11 cellular contexts compared by ENCODE assay signal in the genomic region with DNA sequence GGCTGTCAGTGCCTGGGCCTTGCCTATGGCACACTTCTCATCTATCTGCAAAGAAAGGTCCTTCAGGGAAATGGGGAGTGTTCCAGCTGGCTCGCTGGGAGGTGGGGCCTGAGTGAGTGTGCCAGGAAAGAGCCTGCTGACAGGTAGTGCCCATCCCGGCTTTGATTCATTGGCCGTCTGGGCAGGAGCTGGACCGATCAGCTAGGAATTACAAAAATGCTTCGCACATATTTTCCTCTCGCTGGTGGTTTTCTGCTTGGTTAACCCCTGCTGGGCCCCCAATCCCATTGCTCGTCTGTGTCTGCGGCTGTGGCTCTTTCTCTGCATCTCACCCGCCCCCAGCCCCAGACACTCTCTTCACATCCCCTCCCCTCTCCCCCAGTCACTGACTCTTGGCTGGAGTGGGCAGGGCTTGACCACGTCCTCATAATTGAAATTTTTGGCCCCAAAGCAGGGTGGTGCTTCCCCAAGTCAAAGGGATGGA. TPM values are rescaled to one million over a fixed set of nuclear protein-coding genes. Genes with fewer than 3 reads are reported as not detected.
DNase-seq lines count a peak whose midpoint lies in the region; ATAC-seq, FAIRE-seq and TF ChIP-seq lines count a peak whose summit lies in the region.
"Had no signal": no experiment of that assay in that cellular context is flagged by ENCODE, and none has a peak within 500 bp of the region (broad histone marks: within the 10 kb centered on the region; RNA-seq: fewer than 3 reads in every experiment).

No MANE protein-coding gene starts in this region.

- H3K4me3 ChIP-seq in body of pancreas (no peak overlapping the region), HepG2 (replicated peaks in 1 of 3; ENCODE audit: insufficient read depth in 1 of 3, low read depth in 2 of 3, low read length in 3 of 3) (peak overlapping the region in 1 of 3 experiments; percentile 31; a peak in 1 of 6 replicates)

- TF ChIP-seq CTCF in body of pancreas (IDR thresholded peaks at IDR 0.05) (no peak), HepG2 (CRISPR knock-in tag; IDR thresholded peaks at IDR 0.05) (no peak)

- TF ChIP-seq POLR2A in body of pancreas (IDR thresholded peaks at IDR 0.05) (no peak), HepG2 (IDR thresholded peaks at IDR 0.05; ENCODE audit: insufficient read depth in 1 of 2, low read depth in 2 of 2, low read length in 2 of 2) (no peak)

- peak; percentile 75 for ATAC-seq in body of pancreas
- peak; percentile 17; the same call in 1 of the 3 replicates for ATAC-seq in HepG2
- ATAC-seq in GM21526 (IDR thresholded peaks at IDR 0.05; ENCODE audit: low FRiP score, unreplicated experiment) = no peak
- no peak for ATAC-seq in GM21576 (IDR thresholded peaks at IDR 0.05; ENCODE audit: unreplicated experiment)

- no peak overlapping the region for H2AFZ ChIP-seq in HepG2 (ENCODE audit: low read length)

- CTCF ChIA-PET in HepG2 (lab: Yijun Ruan, JAX; ENCODE audit: low intra/inter-chr PET ratio, low total read pairs) = no interaction called here

- TF ChIP-seq EP300 in HepG2 (IDR thresholded peaks at IDR 0.05; ENCODE audit: low read depth in 2 of 2, low read length in 2 of 2) (no peak), HepG2 (CRISPR knock-in tag; IDR thresholded peaks at IDR 0.05; ENCODE audit: borderline replicate concordance) (no peak)

- H3K36me3 ChIP-seq in body of pancreas (replicated peaks in 1 of 2; ENCODE audit: insufficient read depth in 1 of 2, low read depth in 2 of 2) (no peaks in the 10 kb centered on the region), HepG2 (replicated peaks in 1 of 2; ENCODE audit: control insufficient read depth in 1 of 2, insufficient read depth in 2 of 2, low read length in 2 of 2) (no peaks in the 10 kb centered on the region)

- H4K20me1 ChIP-seq in HepG2 (ENCODE audit: insufficient read depth, low read length) = no peaks in the 10 kb centered on the region

- H3K4me1 ChIP-seq in body of pancreas (peaks cover 20% of the 10 kb centered on the region), HepG2 (ENCODE audit: insufficient read depth, low read length) (peaks cover 40% of the 10 kb centered on the region)

- peak; percentile 62 for DNase-seq in AG08395 (ENCODE audit: low spot score)
- peak; percentile 83 for DNase-seq in HT1080 (ENCODE audit: low read depth)
- peak in 3 of 4 donors; percentile 42 to 71 (median 59) for DNase-seq in body of pancreas
- no peak for DNase-seq in HepG2 (ENCODE audit: low spot score)
- no peak for DNase-seq in mesenteric fat pad (ENCODE audit: low spot score)
- no peak for DNase-seq in amygdala (lab: John Stamatoyannopoulos, UW)
- DNase-seq: stimulated activated CD4-positive, alpha-beta T cell treated with anti-CD3 and anti-CD28 coated beads, Interleukin-15, amount 100 ng/mL, for 24 hours had no signal

- POLR2A ChIA-PET in HepG2 (lab: Yijun Ruan, JAX) = no interaction called here

- no peaks in the 10 kb centered on the region for H3K79me2 ChIP-seq in HepG2 (ENCODE audit: insufficient read depth, low read length)

- H3K4me2 ChIP-seq in HepG2 (ENCODE audit: low read depth, low read length) = peak overlapping the region; percentile 43
- H3K4me2 ChIP-seq: KMS-11 had no signal

- no peaks in the 10 kb centered on the region for H3K9me3 ChIP-seq in body of pancreas
- H3K9me3 ChIP-seq in HepG2 (ENCODE audit: low read length) = no peaks in the 10 kb centered on the region

- intact Hi-C loops in body of pancreas (cut with DNase I) = no loop called here
- intact Hi-C loops in HepG2 (cut with micrococcal nuclease; ENCODE audit: unreplicated experiment) = no loop called here

- H3K27ac ChIP-seq in body of pancreas (peak overlapping the region in 2 of 4 donors; percentile 61 to 63), HepG2 (ENCODE audit: extremely low read length, insufficient read depth, low read length) (no peak overlapping the region)
- H3K27ac ChIP-seq: KMS-11 had no signal

- in situ Hi-C loops in HepG2 (cut with HindIII; ENCODE audit: extremely low pct_ligation_motif_present, low pct_unique_long_range_greater_than_20kb) = no loop called here

- no peak overlapping the region for H3K9ac ChIP-seq in HepG2 (ENCODE audit: insufficient read depth, low read depth, low read length)
- H3K9ac ChIP-seq: KMS-11 had no signal

- WGBS in body of pancreas, 2 donors = 62 to 70% methylated on average over 10 of the region's 10 CpGs
- 3% methylated on average over 5 of the region's 10 CpGs for WGBS in HepG2 (ENCODE audit: low lambda C conversion rate)

- FAIRE-seq in HepG2 (lab: Jason Lieb, UNC) = no peak
- FAIRE-seq: islet of Langerhans had no signal

- BruUV-seq in HepG2 (replicated peaks; lab: Mats Ljungman, UMichigan) = no TSS peak

- H3K27me3 ChIP-seq in body of pancreas (no peaks in the 10 kb centered on the region), HepG2 (ENCODE audit: control insufficient read depth in 1 of 2, insufficient read depth in 2 of 2, low read length in 2 of 2) (peaks cover 6 to 51% of the 10 kb centered on the region in 2 experiments; a peak in 4 of 5 replicates)

- TF ChIP-seq RAD21 in HepG2 (CRISPR knock-in tag; IDR thresholded peaks at IDR 0.05) = no peak

RNA-seq across cellular contexts. Expression of gene LIF, which starts 10.8 kb away (rescaled TPM):
- 7.7 and 8.8 TPM in 2 replicates for total RNA-seq in HT1080 (2014; rRNA removed; shearing (Covaris generic))
- 22.5 and 23.6 TPM in 2 replicates for polyA plus RNA-seq in HT1080 (2015; cell fraction: cytosol; rRNA removed)
- 90.4 and 101 TPM in 2 replicates for polyA plus RNA-seq in HT1080 (2015; cell fraction: nucleus; rRNA removed)
- 1 to 10 TPM in 1 of 2 donors, under 1 TPM in 1; 0.52 to 1.3 TPM for total RNA-seq in body of pancreas
- 1.5 and 3.6 TPM in 2 replicates for total RNA-seq in HepG2 (2016; rRNA removed; fragmentation: Illumina TruSeq; extraction: Trizol)
- 0.53 and 1.6 TPM in 2 replicates for total RNA-seq in HepG2 (2016; cell fraction: cytosol; rRNA removed; fragmentation: Illumina TruSeq; extraction: Trizol; ENCODE audit: low read depth)
- total RNA-seq in HepG2 (2016; cell fraction: insoluble cytoplasmic fraction; rRNA removed; fragmentation: Illumina TruSeq; extraction: Trizol) = 1.7 and 3.2 TPM in 2 replicates
- total RNA-seq in HepG2 (2016; cell fraction: membrane; rRNA removed; fragmentation: Illumina TruSeq; extraction: Trizol) = 2.6 TPM in 2 replicates
- 5.2 and 5.5 TPM in 2 replicates for total RNA-seq in HepG2 (2016; cell fraction: nucleus; rRNA removed; fragmentation: Illumina TruSeq; extraction: Trizol)
- polyA plus RNA-seq in HepG2 (2011; rRNA removed) = 8.5 and 12.1 TPM in 2 replicates
- polyA plus RNA-seq in HepG2 (2011; cell fraction: cytosol; rRNA removed) = 3.0 and 4.2 TPM in 2 replicates
- 48.8 and 59.2 TPM in 2 replicates for polyA plus RNA-seq in HepG2 (2011; cell fraction: nucleus; rRNA removed)
- polyA plus RNA-seq in HepG2 (2012) = 1.4 and 5.2 TPM in 2 replicates
- 0.17 and 0.26 TPM in 2 replicates for polyA plus RNA-seq in HepG2 (2016; cell fraction: cytosol; fragmentation: Illumina TruSeq; extraction: Trizol; ENCODE audit: low read depth)
- 1.1 and 1.3 TPM in 2 replicates for polyA plus RNA-seq in HepG2 (2016; cell fraction: insoluble cytoplasmic fraction; fragmentation: Illumina TruSeq; extraction: Trizol; ENCODE audit: low read depth)
- 0.64 and 0.93 TPM in 2 replicates for polyA plus RNA-seq in HepG2 (2016; cell fraction: membrane; fragmentation: Illumina TruSeq; extraction: Trizol; ENCODE audit: low read depth)
- 13.6 and 20.3 TPM in 2 replicates for polyA plus RNA-seq in HepG2 (2016; cell fraction: nucleus; fragmentation: Illumina TruSeq; extraction: Trizol; ENCODE audit: insufficient read depth, low read depth)
- 11.5 and 35.1 TPM in 2 replicates for polyA minus RNA-seq in HepG2 (2011; rRNA and poly(A)+ RNA removed; ENCODE audit: low replicate concordance)
- polyA minus RNA-seq in HepG2 (2011; cell fraction: cytosol; rRNA and poly(A)+ RNA removed) = 3.8 and 5.5 TPM in 2 replicates
- polyA minus RNA-seq in HepG2 (2011; cell fraction: nucleus; rRNA and poly(A)+ RNA removed) = 4.1 and 7.1 TPM in 2 replicates
- 34.8 TPM for total RNA-seq in mesenteric fat pad

RNA-seq across cellular contexts. Expression of gene OSM, which starts 30.9 kb away (rescaled TPM):
- not detected in 2 replicates for total RNA-seq in HT1080 (2014; rRNA removed; shearing (Covaris generic))
- not detected in 2 replicates for polyA plus RNA-seq in HT1080 (2015; cell fraction: cytosol; rRNA removed)
- polyA plus RNA-seq in HT1080 (2015; cell fraction: nucleus; rRNA removed) = not detected in 2 replicates
- total RNA-seq in body of pancreas (not detected), HepG2 (2016; rRNA removed; fragmentation: Illumina TruSeq; extraction: Trizol) (not detected in 2 replicates), mesenteric fat pad (8.0 TPM)
- not detected in 2 replicates for total RNA-seq in HepG2 (2016; cell fraction: cytosol; rRNA removed; fragmentation: Illumina TruSeq; extraction: Trizol; ENCODE audit: low read depth)
- not detected in 2 replicates for total RNA-seq in HepG2 (2016; cell fraction: insoluble cytoplasmic fraction; rRNA removed; fragmentation: Illumina TruSeq; extraction: Trizol)
- total RNA-seq in HepG2 (2016; cell fraction: membrane; rRNA removed; fragmentation: Illumina TruSeq; extraction: Trizol) = not detected in 2 replicates
- not detected in 2 replicates for total RNA-seq in HepG2 (2016; cell fraction: nucleus; rRNA removed; fragmentation: Illumina TruSeq; extraction: Trizol)
- polyA plus RNA-seq in HepG2 (2011; rRNA removed) = 0.07 TPM in 1 of 2 replicates, not detected in the other
- polyA plus RNA-seq in HepG2 (2011; cell fraction: cytosol; rRNA removed) = 0.05 TPM in 1 of 2 replicates, not detected in the other
- polyA plus RNA-seq in HepG2 (2011; cell fraction: nucleus; rRNA removed) = not detected in 2 replicates
- 0.07 TPM in 1 of 2 replicates, not detected in the other for polyA plus RNA-seq in HepG2 (2012)
- polyA plus RNA-seq in HepG2 (2016; cell fraction: cytosol; fragmentation: Illumina TruSeq; extraction: Trizol; ENCODE audit: low read depth) = not detected in 2 replicates
- not detected in 2 replicates for polyA plus RNA-seq in HepG2 (2016; cell fraction: insoluble cytoplasmic fraction; fragmentation: Illumina TruSeq; extraction: Trizol; ENCODE audit: low read depth)
- not detected in 2 replicates for polyA plus RNA-seq in HepG2 (2016; cell fraction: membrane; fragmentation: Illumina TruSeq; extraction: Trizol; ENCODE audit: low read depth)
- not detected in 2 replicates for polyA plus RNA-seq in HepG2 (2016; cell fraction: nucleus; fragmentation: Illumina TruSeq; extraction: Trizol; ENCODE audit: insufficient read depth, low read depth)
- polyA minus RNA-seq in HepG2 (2011; rRNA and poly(A)+ RNA removed; ENCODE audit: low replicate concordance) = not detected in 2 replicates
- not detected in 2 replicates for polyA minus RNA-seq in HepG2 (2011; cell fraction: cytosol; rRNA and poly(A)+ RNA removed)
- polyA minus RNA-seq in HepG2 (2011; cell fraction: nucleus; rRNA and poly(A)+ RNA removed) = not detected in 2 replicates

RNA-seq across cellular contexts. Expression of gene CASTOR1, which starts 53.6 kb away (rescaled TPM):
- 1.5 and 6.1 TPM in 2 replicates for total RNA-seq in HT1080 (2014; rRNA removed; shearing (Covaris generic))
- polyA plus RNA-seq in HT1080 (2015; cell fraction: cytosol; rRNA removed) = 11.2 and 11.4 TPM in 2 replicates
- 14.2 and 17.3 TPM in 2 replicates for polyA plus RNA-seq in HT1080 (2015; cell fraction: nucleus; rRNA removed)
- total RNA-seq in body of pancreas = 10 to 100 TPM in 1 of 2 donors, 1 to 10 TPM in 1; 4.2 to 21.4 TPM
- total RNA-seq in HepG2 (2016; rRNA removed; fragmentation: Illumina TruSeq; extraction: Trizol) = 1.1 and 2.6 TPM in 2 replicates
- 0.81 and 0.88 TPM in 2 replicates for total RNA-seq in HepG2 (2016; cell fraction: cytosol; rRNA removed; fragmentation: Illumina TruSeq; extraction: Trizol; ENCODE audit: low read depth)
- total RNA-seq in HepG2 (2016; cell fraction: insoluble cytoplasmic fraction; rRNA removed; fragmentation: Illumina TruSeq; extraction: Trizol) = 0.70 and 1.2 TPM in 2 replicates
- 2.4 and 2.9 TPM in 2 replicates for total RNA-seq in HepG2 (2016; cell fraction: membrane; rRNA removed; fragmentation: Illumina TruSeq; extraction: Trizol)
- total RNA-seq in HepG2 (2016; cell fraction: nucleus; rRNA removed; fragmentation: Illumina TruSeq; extraction: Trizol) = 1.6 and 2.3 TPM in 2 replicates
- 4.4 and 6.2 TPM in 2 replicates for polyA plus RNA-seq in HepG2 (2011; rRNA removed)
- polyA plus RNA-seq in HepG2 (2011; cell fraction: cytosol; rRNA removed) = 2.6 and 3.9 TPM in 2 replicates
- polyA plus RNA-seq in HepG2 (2011; cell fraction: nucleus; rRNA removed) = 14.3 and 18.8 TPM in 2 replicates
- 2.3 and 2.7 TPM in 2 replicates for polyA plus RNA-seq in HepG2 (2012)
- polyA plus RNA-seq in HepG2 (2016; cell fraction: cytosol; fragmentation: Illumina TruSeq; extraction: Trizol; ENCODE audit: low read depth) = 0.41 and 0.72 TPM in 2 replicates
- polyA plus RNA-seq in HepG2 (2016; cell fraction: insoluble cytoplasmic fraction; fragmentation: Illumina TruSeq; extraction: Trizol; ENCODE audit: low read depth) = 0.73 and 1.3 TPM in 2 replicates
- polyA plus RNA-seq in HepG2 (2016; cell fraction: membrane; fragmentation: Illumina TruSeq; extraction: Trizol; ENCODE audit: low read depth) = 0.99 and 1.3 TPM in 2 replicates
- 2.4 TPM in 1 of 2 replicates, not detected in the other for polyA plus RNA-seq in HepG2 (2016; cell fraction: nucleus; fragmentation: Illumina TruSeq; extraction: Trizol; ENCODE audit: insufficient read depth, low read depth)
- 1.4 and 5.7 TPM in 2 replicates for polyA minus RNA-seq in HepG2 (2011; rRNA and poly(A)+ RNA removed; ENCODE audit: low replicate concordance)
- polyA minus RNA-seq in HepG2 (2011; cell fraction: cytosol; rRNA and poly(A)+ RNA removed) = 0.97 and 1.6 TPM in 2 replicates
- 2.3 and 2.9 TPM in 2 replicates for polyA minus RNA-seq in HepG2 (2011; cell fraction: nucleus; rRNA and poly(A)+ RNA removed)
- total RNA-seq in mesenteric fat pad = 11.6 TPM

Comparison
In these comparisons a context has a peak if more than half of its experiments do, and no peak if none do; other contexts are left out.
1. DNase-seq: peak in AG08395 (single experiment), HT1080 (single experiment) and body of pancreas (3 of 4); none in HepG2 (single experiment), mesenteric fat pad (single experiment) and amygdala (0 of 56).
2. ATAC-seq: peak in body of pancreas (single experiment) and HepG2 (single experiment); none in GM21526 (single experiment) and GM21576 (single experiment).